ENCODE assay signal across 8 cellular contexts in genomic region chr1:17011439-17012307, GRCh38. TPM values are rescaled to one million over a fixed set of nuclear protein-coding genes. Genes with fewer than 3 reads are reported as not detected.
A peak's percentile ranks its signal among the peaks of the same experiment; 100 is the strongest.
DNase-seq lines count a peak whose midpoint lies in the region; ATAC-seq, FAIRE-seq and TF ChIP-seq lines count a peak whose summit lies in the region.

ATP13A2 (minus strand) TSS chr1:17011928; CDS start chr1:17011738, 190 bp downstream.

- WGBS in neuronal stem cell (ENCODE audit: extremely low coverage in 2 of 2, insufficient read length in 2 of 2, insufficient replicate concordance in 1 of 2), 2 donors = no CpG with 5 or more reads among the region's 94 CpGs

- peak within 1 kb of the TSS; percentile 87 for H3K14ac ChIP-seq in neuronal stem cell (ENCODE audit: low read length)

- no peaks in the 10 kb centered on the region for H3K79me1 ChIP-seq in neuronal stem cell (ENCODE audit: low read depth, low read length)

- no peak within 1 kb of the TSS for H2BK12ac ChIP-seq in neuronal stem cell (ENCODE audit: low read length)

- H2AK5ac ChIP-seq in neuronal stem cell (ENCODE audit: low read depth, low read length) = peak within 1 kb of the TSS; percentile 8

- peak within 1 kb of the TSS; percentile 20 for H2BK15ac ChIP-seq in neuronal stem cell (ENCODE audit: low read length)

- H3K36me3 ChIP-seq in SJSA1 (peaks cover 3% of the 10 kb centered on the region), neuronal stem cell (replicated peaks in 1 of 2; ENCODE audit: control insufficient read depth in 2 of 2, insufficient read depth in 2 of 2, low read length in 2 of 2) (no peaks in the 10 kb centered on the region)

- DNase-seq in DMS79 treated with DMSO at 0.1 percent for 48 hours (lab: John Stamatoyannopoulos, UW) (peak; percentile 88), LNCaP clone FGC (ENCODE audit: low read depth) (peak; percentile 33), SJSA1 (ENCODE audit: low read depth in 1 of 2, low spot score in 2 of 2) (peak; percentile 48 to 68), frontal cortex (ENCODE audit: low spot score in 2 of 2) (peak; percentile 88 to 89), neuronal stem cell (ENCODE audit: low spot score) (peak; percentile 78)
- DNase-seq in activated naive CD4-positive, alpha-beta T cell treated with Interleukin-2 at 50 U/mL for 16 hours = peak; percentile 85

- peak within 1 kb of the TSS; percentile 81 for H3K9ac ChIP-seq in neuronal stem cell (ENCODE audit: low read depth, low read length, poor library complexity)

- no peaks in the 10 kb centered on the region for H3K27me3 ChIP-seq in SJSA1 (replicated peaks)
- peaks cover 0 to 3% (median 2%) of the 10 kb centered on the region in 3 experiments for H3K27me3 ChIP-seq in neuronal stem cell (ENCODE audit: control insufficient read depth in 3 of 3, insufficient read depth in 3 of 3, low read depth in 1 of 3, low read length in 3 of 3)

- H3K4ac ChIP-seq in neuronal stem cell (ENCODE audit: low read length) = no peak within 1 kb of the TSS

- H3K9me3 ChIP-seq in SJSA1 (replicated peaks) = no peaks in the 10 kb centered on the region; the same call in none of the 2 replicates
- H3K9me3 ChIP-seq in neuronal stem cell (replicated peaks in 1 of 2; ENCODE audit: control insufficient read depth in 2 of 2, insufficient read depth in 1 of 2, low read depth in 1 of 2, low read length in 2 of 2) = no peaks in the 10 kb centered on the region

- peak within 1 kb of the TSS; percentile 74 for H3K23ac ChIP-seq in neuronal stem cell (ENCODE audit: low read depth, low read length, poor library complexity)

- TF ChIP-seq CTCF in LNCaP clone FGC (IDR thresholded peaks at IDR 0.05; ENCODE audit: control insufficient read depth, extremely low read depth, insufficient read depth) (no peak), subcutaneous adipose tissue (IDR thresholded peaks at IDR 0.05; ENCODE audit: low read depth) (no peak)

- H3K4me3 ChIP-seq in LNCaP clone FGC (ENCODE audit: low read depth, low read length) (peak within 1 kb of the TSS; percentile 64), SJSA1 (peak within 1 kb of the TSS; percentile 91), neuronal stem cell (ENCODE audit: low read length in 2 of 2) (peak within 1 kb of the TSS; percentile 72 to 92)

- peak within 1 kb of the TSS; percentile 84 for H3K4me2 ChIP-seq in neuronal stem cell (ENCODE audit: insufficient read depth, low read length, poor library complexity, severe bottlenecking)

- H2BK120ac ChIP-seq in neuronal stem cell (ENCODE audit: low read depth, low read length) = no peak within 1 kb of the TSS

- H4K8ac ChIP-seq in neuronal stem cell (ENCODE audit: low read depth, low read length) = no peak within 1 kb of the TSS

- H3K18ac ChIP-seq in neuronal stem cell (ENCODE audit: low read length) = peak within 1 kb of the TSS; percentile 86

- peak within 1 kb of the TSS; percentile 93 for H2AFZ ChIP-seq in neuronal stem cell (ENCODE audit: low read length)

- no peak within 1 kb of the TSS for H2BK5ac ChIP-seq in neuronal stem cell (ENCODE audit: low read length)

- H3K4me1 ChIP-seq in SJSA1 (replicated peaks) (peaks cover 40% of the 10 kb centered on the region), neuronal stem cell (ENCODE audit: control insufficient read depth in 2 of 2, insufficient read depth in 1 of 2, low read depth in 1 of 2, low read length in 2 of 2) (peaks cover 16 to 22% of the 10 kb centered on the region in 2 donors)

- H4K91ac ChIP-seq in neuronal stem cell (ENCODE audit: low read depth, low read length, poor library complexity) = no peak within 1 kb of the TSS

- FAIRE-seq in frontal cortex (lab: Jason Lieb, UNC) = no peak

- H3K27ac ChIP-seq in SJSA1 (no peak within 1 kb of the TSS), neuronal stem cell (replicated peaks; ENCODE audit: low read length) (no peak within 1 kb of the TSS)

- ATAC-seq in GM21786 (IDR thresholded peaks at IDR 0.05; ENCODE audit: unreplicated experiment) = peak; percentile 88

RNA-seq across cellular contexts. Expression of gene ATP13A2, which starts in this region (rescaled TPM):
- 15.2 and 17.1 TPM in 2 replicates for total RNA-seq in SJSA1 (2014; rRNA removed; shearing (Covaris generic))
- 73.4 TPM for total RNA-seq in frontal cortex
- polyA plus RNA-seq in neuronal stem cell (2013, experiment 1 of 2) = 32.6 TPM
- polyA plus RNA-seq in neuronal stem cell (2013, experiment 2 of 2) = 31.1 TPM
- total RNA-seq in subcutaneous adipose tissue = 10 to 100 TPM; 14.8 to 33.0 (median 22.5) TPM

Comparison
In these comparisons a context has a peak if more than half of its experiments do, and no peak if none do; other contexts are left out.
1. DNase-seq: peak in every context shown above with its lines; median percentile 88 in frontal cortex; 88 in DMS79 treated with DMSO at 0.1 percent for 48 hours; 85 in activated naive CD4-positive, alpha-beta T cell treated with Interleukin-2 at 50 U/mL for 16 hours; 78 in neuronal stem cell; 58 in SJSA1; 33 in LNCaP clone FGC.